23 cellular contexts compared by ENCODE assay signal in genomic region chr3:187296058-187296457, GRCh38. TPM values are rescaled to one million over a fixed set of nuclear protein-coding genes. Genes with fewer than 3 reads are reported as not detected.
DNase-seq lines count a peak whose midpoint lies in the region; ATAC-seq, FAIRE-seq and TF ChIP-seq lines count a peak whose summit lies in the region.
"Had no signal": no experiment of that assay in that cellular context is flagged by ENCODE, and none has a peak within 500 bp of the region (broad histone marks: within the 10 kb centered on the region; RNA-seq: fewer than 3 reads in every experiment).

No MANE protein-coding gene starts in this region.

- CTCF ChIA-PET in HepG2 (lab: Yijun Ruan, JAX; ENCODE audit: low intra/inter-chr PET ratio, low total read pairs) = interaction anchor here (1.6 kb wide), 1 partner anchor 76 kb away, joined by 7 read pairs; no protein-coding TSS in a partner anchor

- TF ChIP-seq POLR2A in HepG2 (IDR thresholded peaks at IDR 0.05; ENCODE audit: insufficient read depth in 1 of 2, low read depth in 2 of 2, low read length in 2 of 2) = no peak
- no peak for TF ChIP-seq POLR2A in right lobe of liver (IDR thresholded peaks at IDR 0.05)
- TF ChIP-seq POLR2A in vagina (IDR thresholded peaks at IDR 0.05) = no peak

- H3K4me3 ChIP-seq in HepG2 (replicated peaks in 1 of 3; ENCODE audit: insufficient read depth in 1 of 3, low read depth in 2 of 3, low read length in 3 of 3) = no peak overlapping the region
- H3K4me3 ChIP-seq in right lobe of liver = no peak overlapping the region
- H3K4me3 ChIP-seq in fibroblast of mammary gland (ENCODE audit: control insufficient read depth, low read depth, low read length) = no peak overlapping the region
- H3K4me3 ChIP-seq in vagina = no peak overlapping the region
- H3K4me3 ChIP-seq: BLaER1 treated with 17β-estradiol and CSF1 and Interleukin-3, amounts not matched to agents 10 nM and 100 nM; HAP-1; Peyer's patch had no signal

- no peak for TF ChIP-seq RAD21 in HepG2 (CRISPR knock-in tag; IDR thresholded peaks at IDR 0.05)

- no peak for TF ChIP-seq CTCF in HepG2 (CRISPR knock-in tag; IDR thresholded peaks at IDR 0.05)
- TF ChIP-seq CTCF in right lobe of liver (IDR thresholded peaks at IDR 0.05) = no peak
- no peak for TF ChIP-seq CTCF in fibroblast of mammary gland (conservative IDR thresholded peaks at IDR 0.05; ENCODE audit: control insufficient read depth, insufficient read depth, low read depth, low read length)
- TF ChIP-seq CTCF in vagina (IDR thresholded peaks at IDR 0.05) = no peak

- no peak overlapping the region for H3K9ac ChIP-seq in HepG2 (ENCODE audit: insufficient read depth, low read depth, low read length)
- H3K9ac ChIP-seq: BLaER1 treated with 17β-estradiol and CSF1 and Interleukin-3, amounts not matched to agents 10 nM and 100 nM had no signal

- intact Hi-C loops in HepG2 (cut with micrococcal nuclease; ENCODE audit: unreplicated experiment) (no loop called here), right lobe of liver (cut with DNase I) (no loop called here), vagina (cut with DNase I) (no loop called here)

- DNase-seq in HepG2 (ENCODE audit: low spot score) = no peak
- no peak for DNase-seq in right lobe of liver
- peak; percentile 39 for DNase-seq in astrocyte of the hippocampus (ENCODE audit: low read depth, low spot score)
- DNase-seq in fibroblast of mammary gland (ENCODE audit: low read depth) = peak; percentile 52
- no peak for DNase-seq in vagina (ENCODE audit: extremely low spot score in 2 of 2)
- no peak for DNase-seq in UCSD-AML1 (lab: John Stamatoyannopoulos, UW; ENCODE audit: unreplicated experiment)
- DNase-seq: CD8-positive, alpha-beta memory T cell; DMS 273 treated with DMSO at 0.1 percent for 48 hours; KG1; NCI-H1092 treated with DMSO at 0.1 percent for 48 hours; NCI-H2081 treated with DMSO at 0.1 percent for 48 hours; NCI-H510A treated with DMSO at 0.1 percent for 48 hours; NCI-H82; Peyer's patch had no signal

- WGBS in HepG2 (ENCODE audit: low lambda C conversion rate) = 5% methylated on average over 3 of the region's 3 CpGs
- 26% methylated on average over 3 of the region's 3 CpGs for WGBS in right lobe of liver (ENCODE audit: insufficient coverage, low coverage, low lambda C conversion rate, missing lambda C conversion rate)

- POLR2A ChIA-PET in HepG2 (lab: Yijun Ruan, JAX) = no interaction called here

- peaks cover 2 to 6% of the 10 kb centered on the region in 2 experiments; a peak in 3 of 5 replicates for H3K27me3 ChIP-seq in HepG2 (ENCODE audit: control insufficient read depth in 1 of 2, insufficient read depth in 2 of 2, low read length in 2 of 2)
- no peaks in the 10 kb centered on the region for H3K27me3 ChIP-seq in right lobe of liver
- no peaks in the 10 kb centered on the region for H3K27me3 ChIP-seq in vagina
- H3K27me3 ChIP-seq: BLaER1 treated with 17β-estradiol and CSF1 and Interleukin-3, amounts not matched to agents 10 nM and 100 nM; Peyer's patch had no signal

- H2AFZ ChIP-seq in HepG2 (ENCODE audit: low read length) = no peak overlapping the region

- no peak for ATAC-seq in HepG2
- no peak for ATAC-seq in right lobe of liver
- ATAC-seq in GM19397 (IDR thresholded peaks at IDR 0.05; ENCODE audit: unreplicated experiment) = no peak
- no peak for ATAC-seq in HG02571 (IDR thresholded peaks at IDR 0.05; ENCODE audit: unreplicated experiment)
- ATAC-seq: Right ventricle myocardium inferior had no signal

- FAIRE-seq in HepG2 (lab: Jason Lieb, UNC) = no peak
- FAIRE-seq: HTR-8/SVneo had no signal

- H3K9me3 ChIP-seq in HepG2 (ENCODE audit: low read length) = no peaks in the 10 kb centered on the region
- no peaks in the 10 kb centered on the region for H3K9me3 ChIP-seq in right lobe of liver
- no peaks in the 10 kb centered on the region for H3K9me3 ChIP-seq in vagina
- H3K9me3 ChIP-seq: HAP-1, Peyer's patch had no signal

- no TSS peak for BruUV-seq in HepG2 (replicated peaks; lab: Mats Ljungman, UMichigan)

- TF ChIP-seq EP300 in HepG2 (IDR thresholded peaks at IDR 0.05; ENCODE audit: low read depth in 2 of 2, low read length in 2 of 2) (no peak), HepG2 (CRISPR knock-in tag; IDR thresholded peaks at IDR 0.05; ENCODE audit: borderline replicate concordance) (no peak)

- H3K27ac ChIP-seq in HepG2 (ENCODE audit: extremely low read length, insufficient read depth, low read length) (no peak overlapping the region), right lobe of liver (peak overlapping the region in 1 of 3 donors; percentile 11), vagina (peak overlapping the region; percentile 4)
- H3K27ac ChIP-seq: 22Rv1; BLaER1 treated with 17β-estradiol and CSF1 and Interleukin-3, amounts not matched to agents 10 nM and 100 nM; HL-60; Peyer's patch had no signal

- H3K4me1 ChIP-seq in HepG2 (ENCODE audit: insufficient read depth, low read length) (peaks cover 16% of the 10 kb centered on the region), right lobe of liver (peaks cover 0 to 31% (median 14%) of the 10 kb centered on the region in 4 donors), vagina (peaks cover 5% of the 10 kb centered on the region)
- H3K4me1 ChIP-seq: BLaER1 treated with 17β-estradiol and CSF1 and Interleukin-3, amounts not matched to agents 10 nM and 100 nM; Peyer's patch had no signal

- no peak overlapping the region for H3K4me2 ChIP-seq in HepG2 (ENCODE audit: low read depth, low read length)
- H3K4me2 ChIP-seq: BLaER1 treated with 17β-estradiol and CSF1 and Interleukin-3, amounts not matched to agents 10 nM and 100 nM had no signal

- H4K20me1 ChIP-seq in HepG2 (ENCODE audit: insufficient read depth, low read length) = no peaks in the 10 kb centered on the region
- H4K20me1 ChIP-seq: BLaER1 treated with 17β-estradiol and CSF1 and Interleukin-3, amounts not matched to agents 10 nM and 100 nM had no signal

- H3K36me3 ChIP-seq in HepG2 (replicated peaks in 1 of 2; ENCODE audit: control insufficient read depth in 1 of 2, insufficient read depth in 2 of 2, low read length in 2 of 2) (no peaks in the 10 kb centered on the region), right lobe of liver (no peaks in the 10 kb centered on the region), vagina (no peaks in the 10 kb centered on the region)
- H3K36me3 ChIP-seq: BLaER1 treated with 17β-estradiol and CSF1 and Interleukin-3, amounts not matched to agents 10 nM and 100 nM; HAP-1; Peyer's patch had no signal

- in situ Hi-C loops in HepG2 (cut with HindIII; ENCODE audit: extremely low pct_ligation_motif_present, low pct_unique_long_range_greater_than_20kb) = no loop called here

- H3K79me2 ChIP-seq in HepG2 (ENCODE audit: insufficient read depth, low read length) = no peaks in the 10 kb centered on the region

TF ChIP-seq in HepG2, 621 proteins besides CTCF, POLR2A, EP300 and RAD21 (continues in another document):
- peak; percentile 86 for TF ChIP-seq RAD51 (IDR thresholded peaks at IDR 0.05; ENCODE audit: borderline replicate concordance)
- TF ChIP-seq NBN (conservative IDR thresholded peaks at IDR 0.05) = no peak
- TF ChIP-seq ZFP62 (CRISPR knock-in tag; IDR thresholded peaks at IDR 0.05) = no peak
- TF ChIP-seq SNRNP70 (IDR thresholded peaks at IDR 0.05; ENCODE audit: low read depth, low read length) = no peak
- TF ChIP-seq, protein P1, sequence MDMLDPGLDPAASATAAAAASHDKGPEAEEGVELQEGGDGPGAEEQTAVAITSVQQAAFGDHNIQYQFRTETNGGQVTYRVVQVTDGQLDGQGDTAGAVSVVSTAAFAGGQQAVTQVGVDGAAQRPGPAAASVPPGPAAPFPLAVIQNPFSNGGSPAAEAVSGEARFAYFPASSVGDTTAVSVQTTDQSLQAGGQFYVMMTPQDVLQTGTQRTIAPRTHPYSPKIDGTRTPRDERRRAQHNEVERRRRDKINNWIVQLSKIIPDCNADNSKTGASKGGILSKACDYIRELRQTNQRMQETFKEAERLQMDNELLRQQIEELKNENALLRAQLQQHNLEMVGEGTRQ (IDR thresholded peaks at IDR 0.05; ENCODE audit: low read depth, low read length) = peak; percentile 65
- TF ChIP-seq, protein P1 (CRISPR knock-in tag; IDR thresholded peaks at IDR 0.05; ENCODE audit: borderline replicate concordance) = no peak; the same call in 1 of the 2 replicates

RNA-seq across cellular contexts. Expression of gene MASP1, which starts 4.5 kb away (rescaled TPM):
- total RNA-seq in HepG2 (2016; rRNA removed; fragmentation: Illumina TruSeq; extraction: Trizol) (9.3 and 10.8 TPM in 2 replicates), right lobe of liver (100 to 1,000 TPM in 5 of 6 experiments, 10 to 100 TPM in 1; 84.6 to 146 (median 114) TPM), vagina (172 TPM)
- 1.7 and 3.3 TPM in 2 replicates for total RNA-seq in HepG2 (2016; cell fraction: cytosol; rRNA removed; fragmentation: Illumina TruSeq; extraction: Trizol; ENCODE audit: low read depth)
- 9.1 and 10.4 TPM in 2 replicates for total RNA-seq in HepG2 (2016; cell fraction: insoluble cytoplasmic fraction; rRNA removed; fragmentation: Illumina TruSeq; extraction: Trizol)
- total RNA-seq in HepG2 (2016; cell fraction: membrane; rRNA removed; fragmentation: Illumina TruSeq; extraction: Trizol) = 6.3 and 6.5 TPM in 2 replicates
- total RNA-seq in HepG2 (2016; cell fraction: nucleus; rRNA removed; fragmentation: Illumina TruSeq; extraction: Trizol) = 12.0 and 12.7 TPM in 2 replicates
- polyA plus RNA-seq in HepG2 (2011; rRNA removed) = 56.0 and 101 TPM in 2 replicates
- polyA plus RNA-seq in HepG2 (2011; cell fraction: cytosol; rRNA removed) = 57.2 and 89.8 TPM in 2 replicates
- 40.9 and 70.4 TPM in 2 replicates for polyA plus RNA-seq in HepG2 (2011; cell fraction: nucleus; rRNA removed)
- 68.4 and 103 TPM in 2 replicates for polyA plus RNA-seq in HepG2 (2012)
- polyA plus RNA-seq in HepG2 (2016; cell fraction: cytosol; fragmentation: Illumina TruSeq; extraction: Trizol; ENCODE audit: low read depth) = 2.1 and 3.3 TPM in 2 replicates
- polyA plus RNA-seq in HepG2 (2016; cell fraction: insoluble cytoplasmic fraction; fragmentation: Illumina TruSeq; extraction: Trizol; ENCODE audit: low read depth) = 6.9 and 8.4 TPM in 2 replicates
- 3.7 and 3.9 TPM in 2 replicates for polyA plus RNA-seq in HepG2 (2016; cell fraction: membrane; fragmentation: Illumina TruSeq; extraction: Trizol; ENCODE audit: low read depth)
- 8.7 and 10.5 TPM in 2 replicates for polyA plus RNA-seq in HepG2 (2016; cell fraction: nucleus; fragmentation: Illumina TruSeq; extraction: Trizol; ENCODE audit: insufficient read depth, low read depth)
- 15.9 and 150 TPM in 2 replicates for polyA minus RNA-seq in HepG2 (2011; rRNA and poly(A)+ RNA removed; ENCODE audit: low replicate concordance)
- 35.9 and 59.8 TPM in 2 replicates for polyA minus RNA-seq in HepG2 (2011; cell fraction: cytosol; rRNA and poly(A)+ RNA removed)
- polyA minus RNA-seq in HepG2 (2011; cell fraction: nucleus; rRNA and poly(A)+ RNA removed) = 42.6 and 75.7 TPM in 2 replicates
- total RNA-seq: CD8-positive, alpha-beta memory T cell; MCF 10A had no signal
- polyA plus RNA-seq: CD8-positive, alpha-beta memory T cell had no signal

Comparison
In these comparisons a context has a peak if more than half of its experiments do, and no peak if none do; other contexts are left out.
1. DNase-seq: peak in astrocyte of the hippocampus (single experiment) and fibroblast of mammary gland (single experiment); none in HepG2 (single experiment), right lobe of liver (0 of 3), vagina (0 of 2) and UCSD-AML1 (single experiment).